Comparison of ENCODE assay signal across 1 cellular context in the genomic region with DNA sequence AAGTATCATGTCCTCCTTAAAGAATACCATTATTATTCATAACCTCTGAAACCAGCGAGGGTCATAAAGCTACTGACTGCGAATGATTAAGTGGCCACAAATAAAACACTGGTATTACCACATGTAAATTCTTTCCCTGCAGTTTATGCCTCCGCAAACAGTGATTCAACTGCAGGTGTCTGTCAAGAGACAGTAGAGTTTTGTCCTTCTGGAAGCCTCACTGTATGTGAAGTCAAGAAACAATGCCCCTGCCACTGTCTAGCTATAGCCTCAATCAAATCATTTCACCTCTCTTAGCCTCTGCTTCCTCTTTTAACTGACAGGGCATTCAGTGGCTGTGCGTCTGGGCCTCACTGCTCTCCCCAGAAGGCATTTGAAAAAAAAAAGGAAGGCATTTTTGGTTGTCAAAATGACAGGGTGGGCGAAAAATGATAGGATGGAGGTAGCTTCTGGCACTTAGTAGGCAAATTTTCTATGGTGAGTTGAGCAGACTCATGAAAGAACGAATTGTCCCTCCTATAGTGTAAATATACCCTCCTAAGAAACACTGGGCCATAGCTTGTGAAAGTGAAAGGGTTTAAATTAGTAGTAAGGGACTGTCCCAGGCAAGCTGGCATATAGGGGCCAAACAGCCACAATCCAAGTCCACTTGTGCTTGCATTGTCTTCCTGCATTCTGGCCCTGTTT.
TF ChIP-seq lines count a peak whose summit lies in the region.

No MANE protein-coding gene starts in this region.

TF ChIP-seq in SK-N-SH, 30 proteins besides CTCF, POLR2A, EP300 and RAD21 (continued from another document):
- TF ChIP-seq, protein P1, sequence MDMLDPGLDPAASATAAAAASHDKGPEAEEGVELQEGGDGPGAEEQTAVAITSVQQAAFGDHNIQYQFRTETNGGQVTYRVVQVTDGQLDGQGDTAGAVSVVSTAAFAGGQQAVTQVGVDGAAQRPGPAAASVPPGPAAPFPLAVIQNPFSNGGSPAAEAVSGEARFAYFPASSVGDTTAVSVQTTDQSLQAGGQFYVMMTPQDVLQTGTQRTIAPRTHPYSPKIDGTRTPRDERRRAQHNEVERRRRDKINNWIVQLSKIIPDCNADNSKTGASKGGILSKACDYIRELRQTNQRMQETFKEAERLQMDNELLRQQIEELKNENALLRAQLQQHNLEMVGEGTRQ (IDR thresholded peaks at IDR 0.05; ENCODE audit: borderline replicate concordance, low read depth, low read length) = no peak
- TF ChIP-seq TAF1 (IDR thresholded peaks at IDR 0.05; ENCODE audit: borderline replicate concordance, low read depth, low read length) = no peak
- TF ChIP-seq MEF2A (IDR thresholded peaks at IDR 0.05; ENCODE audit: borderline replicate concordance, low read depth) = 0 out of 2 replicates have a peak, but pooled peaks have one; percentile 28
- no peak for TF ChIP-seq YY1 (IDR thresholded peaks at IDR 0.05; ENCODE audit: low read depth)
- peak; percentile 68 for TF ChIP-seq JUND (IDR thresholded peaks at IDR 0.05)
- no peak for TF ChIP-seq RXRA (IDR thresholded peaks at IDR 0.05; ENCODE audit: borderline replicate concordance, low read depth)
- no peak for TF ChIP-seq MXI1 (IDR thresholded peaks at IDR 0.05; ENCODE audit: low read depth, low read length)
- no peak for TF ChIP-seq NRF1 (IDR thresholded peaks at IDR 0.05; ENCODE audit: low read depth, low read length)
- 0 out of 2 replicates have a peak, but pooled peaks have one; percentile 37 for TF ChIP-seq SIN3A (IDR thresholded peaks at IDR 0.05; ENCODE audit: borderline replicate concordance, low read depth, low read length)
- TF ChIP-seq CHD2 (IDR thresholded peaks at IDR 0.05; ENCODE audit: low read length, partially characterized antibody) = no peak
- TF ChIP-seq GABPA (IDR thresholded peaks at IDR 0.05; ENCODE audit: low read depth) = no peak
- no peak for TF ChIP-seq FOXJ3 (CRISPR knock-in tag; IDR thresholded peaks at IDR 0.05)
- TF ChIP-seq EZH2phosphoT487 (IDR thresholded peaks at IDR 0.05; ENCODE audit: borderline replicate concordance, low read depth) = no peak
- no peak for TF ChIP-seq RFX5 (IDR thresholded peaks at IDR 0.05; ENCODE audit: low read length)
- no peak for TF ChIP-seq GATA2 (CRISPR knock-in tag; IDR thresholded peaks at IDR 0.05)
- TF ChIP-seq, protein P2, sequence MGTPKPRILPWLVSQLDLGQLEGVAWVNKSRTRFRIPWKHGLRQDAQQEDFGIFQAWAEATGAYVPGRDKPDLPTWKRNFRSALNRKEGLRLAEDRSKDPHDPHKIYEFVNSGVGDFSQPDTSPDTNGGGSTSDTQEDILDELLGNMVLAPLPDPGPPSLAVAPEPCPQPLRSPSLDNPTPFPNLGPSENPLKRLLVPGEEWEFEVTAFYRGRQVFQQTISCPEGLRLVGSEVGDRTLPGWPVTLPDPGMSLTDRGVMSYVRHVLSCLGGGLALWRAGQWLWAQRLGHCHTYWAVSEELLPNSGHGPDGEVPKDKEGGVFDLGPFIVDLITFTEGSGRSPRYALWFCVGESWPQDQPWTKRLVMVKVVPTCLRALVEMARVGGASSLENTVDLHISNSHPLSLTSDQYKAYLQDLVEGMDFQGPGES (IDR thresholded peaks at IDR 0.05; ENCODE audit: low read depth, low read length) = no peak
- TF ChIP-seq, protein P3, sequence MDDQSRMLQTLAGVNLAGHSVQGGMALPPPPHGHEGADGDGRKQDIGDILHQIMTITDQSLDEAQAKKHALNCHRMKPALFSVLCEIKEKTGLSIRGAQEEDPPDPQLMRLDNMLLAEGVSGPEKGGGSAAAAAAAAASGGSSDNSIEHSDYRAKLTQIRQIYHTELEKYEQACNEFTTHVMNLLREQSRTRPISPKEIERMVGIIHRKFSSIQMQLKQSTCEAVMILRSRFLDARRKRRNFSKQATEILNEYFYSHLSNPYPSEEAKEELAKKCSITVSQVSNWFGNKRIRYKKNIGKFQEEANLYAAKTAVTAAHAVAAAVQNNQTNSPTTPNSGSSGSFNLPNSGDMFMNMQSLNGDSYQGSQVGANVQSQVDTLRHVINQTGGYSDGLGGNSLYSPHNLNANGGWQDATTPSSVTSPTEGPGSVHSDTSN (IDR thresholded peaks at IDR 0.05) = peak; percentile 89
- TF ChIP-seq, protein P4, sequence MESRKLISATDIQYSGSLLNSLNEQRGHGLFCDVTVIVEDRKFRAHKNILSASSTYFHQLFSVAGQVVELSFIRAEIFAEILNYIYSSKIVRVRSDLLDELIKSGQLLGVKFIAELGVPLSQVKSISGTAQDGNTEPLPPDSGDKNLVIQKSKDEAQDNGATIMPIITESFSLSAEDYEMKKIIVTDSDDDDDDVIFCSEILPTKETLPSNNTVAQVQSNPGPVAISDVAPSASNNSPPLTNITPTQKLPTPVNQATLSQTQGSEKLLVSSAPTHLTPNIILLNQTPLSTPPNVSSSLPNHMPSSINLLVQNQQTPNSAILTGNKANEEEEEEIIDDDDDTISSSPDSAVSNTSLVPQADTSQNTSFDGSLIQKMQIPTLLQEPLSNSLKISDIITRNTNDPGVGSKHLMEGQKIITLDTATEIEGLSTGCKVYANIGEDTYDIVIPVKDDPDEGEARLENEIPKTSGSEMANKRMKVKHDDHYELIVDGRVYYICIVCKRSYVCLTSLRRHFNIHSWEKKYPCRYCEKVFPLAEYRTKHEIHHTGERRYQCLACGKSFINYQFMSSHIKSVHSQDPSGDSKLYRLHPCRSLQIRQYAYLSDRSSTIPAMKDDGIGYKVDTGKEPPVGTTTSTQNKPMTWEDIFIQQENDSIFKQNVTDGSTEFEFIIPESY (IDR thresholded peaks at IDR 0.05; ENCODE audit: borderline replicate concordance, low read depth) = peak; percentile 57; the same call in 1 of the 2 replicates
- TF ChIP-seq, protein P5, sequence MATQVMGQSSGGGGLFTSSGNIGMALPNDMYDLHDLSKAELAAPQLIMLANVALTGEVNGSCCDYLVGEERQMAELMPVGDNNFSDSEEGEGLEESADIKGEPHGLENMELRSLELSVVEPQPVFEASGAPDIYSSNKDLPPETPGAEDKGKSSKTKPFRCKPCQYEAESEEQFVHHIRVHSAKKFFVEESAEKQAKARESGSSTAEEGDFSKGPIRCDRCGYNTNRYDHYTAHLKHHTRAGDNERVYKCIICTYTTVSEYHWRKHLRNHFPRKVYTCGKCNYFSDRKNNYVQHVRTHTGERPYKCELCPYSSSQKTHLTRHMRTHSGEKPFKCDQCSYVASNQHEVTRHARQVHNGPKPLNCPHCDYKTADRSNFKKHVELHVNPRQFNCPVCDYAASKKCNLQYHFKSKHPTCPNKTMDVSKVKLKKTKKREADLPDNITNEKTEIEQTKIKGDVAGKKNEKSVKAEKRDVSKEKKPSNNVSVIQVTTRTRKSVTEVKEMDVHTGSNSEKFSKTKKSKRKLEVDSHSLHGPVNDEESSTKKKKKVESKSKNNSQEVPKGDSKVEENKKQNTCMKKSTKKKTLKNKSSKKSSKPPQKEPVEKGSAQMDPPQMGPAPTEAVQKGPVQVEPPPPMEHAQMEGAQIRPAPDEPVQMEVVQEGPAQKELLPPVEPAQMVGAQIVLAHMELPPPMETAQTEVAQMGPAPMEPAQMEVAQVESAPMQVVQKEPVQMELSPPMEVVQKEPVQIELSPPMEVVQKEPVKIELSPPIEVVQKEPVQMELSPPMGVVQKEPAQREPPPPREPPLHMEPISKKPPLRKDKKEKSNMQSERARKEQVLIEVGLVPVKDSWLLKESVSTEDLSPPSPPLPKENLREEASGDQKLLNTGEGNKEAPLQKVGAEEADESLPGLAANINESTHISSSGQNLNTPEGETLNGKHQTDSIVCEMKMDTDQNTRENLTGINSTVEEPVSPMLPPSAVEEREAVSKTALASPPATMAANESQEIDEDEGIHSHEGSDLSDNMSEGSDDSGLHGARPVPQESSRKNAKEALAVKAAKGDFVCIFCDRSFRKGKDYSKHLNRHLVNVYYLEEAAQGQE (IDR thresholded peaks at IDR 0.05; ENCODE audit: low read depth, low read length) = no peak
